Comparison of ENCODE assay signal across 11 cellular contexts in genomic region chr15:88630798-88631463, GRCh38. TPM values are rescaled to one million over a fixed set of nuclear protein-coding genes. Genes with fewer than 3 reads are reported as not detected.
DNase-seq lines count a peak whose midpoint lies in the region; ATAC-seq and TF ChIP-seq lines count a peak whose summit lies in the region.
"Had no signal": no experiment of that assay in that cellular context is flagged by ENCODE, and none has a peak within 500 bp of the region (broad histone marks: within the 10 kb centered on the region; RNA-seq: fewer than 3 reads in every experiment).

No MANE protein-coding gene starts in this region.

- no peaks in the 10 kb centered on the region for H3K9me3 ChIP-seq in BLaER1 treated with 17β-estradiol and CSF1 and Interleukin-3, amounts not matched to agents 10 nM and 100 nM (replicated peaks in 1 of 11)

- H3K4me1 ChIP-seq in BLaER1 treated with 17β-estradiol and CSF1 and Interleukin-3, amounts not matched to agents 10 nM and 100 nM, result peaks cover 31 to 99% (median 90%) of the 10 kb centered on the region in 10 experiments
- no peaks in the 10 kb centered on the region for H3K4me1 ChIP-seq in foreskin keratinocyte

- H3K4me2 ChIP-seq in BLaER1 treated with 17β-estradiol and CSF1 and Interleukin-3, amounts not matched to agents 10 nM and 100 nM, result peak overlapping the region in 4 of 11 experiments; percentile 72 to 78 (median 75); a peak in 10 of 22 replicates

- H3K4me1 Mint-ChIP-seq in IgD-negative memory B cell, result peaks cover 37 to 52% (median 46%) of the 10 kb centered on the region in 3 donors
- peaks cover 35% of the 10 kb centered on the region for H3K4me1 Mint-ChIP-seq in central memory CD8-positive, alpha-beta T cell

- H3K4me3 ChIP-seq in BLaER1 treated with 17β-estradiol and CSF1 and Interleukin-3, amounts not matched to agents 10 nM and 100 nM, result no peak overlapping the region

- ATAC-seq in central memory CD8-positive, alpha-beta T cell (replicated peaks; ENCODE audit: extremely low read depth, poor library complexity, severe bottlenecking), result no peak
- ATAC-seq in GM19324 (IDR thresholded peaks at IDR 0.05; ENCODE audit: low FRiP score, unreplicated experiment) (no peak), foreskin keratinocyte (no peak)

- H3K9me3 Mint-ChIP-seq in IgD-negative memory B cell, result peaks cover 0 to 2% (median 0%) of the 10 kb centered on the region in 3 donors
- no peaks in the 10 kb centered on the region for H3K9me3 Mint-ChIP-seq in central memory CD8-positive, alpha-beta T cell

- peak overlapping the region in 8 of 11 experiments; percentile 3 to 61 (median 38); a peak in 12 of 22 replicates for H3K27ac ChIP-seq in BLaER1 treated with 17β-estradiol and CSF1 and Interleukin-3, amounts not matched to agents 10 nM and 100 nM
- no peak overlapping the region for H3K27ac ChIP-seq in foreskin keratinocyte

- intact Hi-C loops in posterior vena cava (cut with DNase I), result no loop called here

- peaks cover 53 to 97% (median 87%) of the 10 kb centered on the region in 11 experiments for H3K36me3 ChIP-seq in BLaER1 treated with 17β-estradiol and CSF1 and Interleukin-3, amounts not matched to agents 10 nM and 100 nM

- H3K9ac ChIP-seq in BLaER1 treated with 17β-estradiol and CSF1 and Interleukin-3, amounts not matched to agents 10 nM and 100 nM, result peak overlapping the region in 3 of 11 experiments; percentile 8 to 31 (median 30); a peak in 4 of 22 replicates

- DNase-seq in central memory CD8-positive, alpha-beta T cell (ENCODE audit: low spot score in 2 of 2), result no peak
- DNase-seq in posterior vena cava (ENCODE audit: low spot score) (peak; percentile 31), foreskin keratinocyte (no peak), amniotic stem cell (lab: John Stamatoyannopoulos, UW) (no peak)
- DNase-seq in NK-92 treated with Interleukin-12 subunit alpha and Interleukin-12 subunit beta, amount 100 ng/mL, for 24 hours (lab: John Stamatoyannopoulos, UW), result no peak
- DNase-seq: activated gamma-delta T cell, midbrain, NCI-H1417 treated with DMSO at 0.1 percent for 48 hours had no signal

- peak overlapping the region; percentile 46 to 78 (median 69) for H3K27ac Mint-ChIP-seq in IgD-negative memory B cell
- peak overlapping the region; percentile 89 for H3K27ac Mint-ChIP-seq in central memory CD8-positive, alpha-beta T cell (ENCODE audit: low read depth)

- TF ChIP-seq CTCF in foreskin keratinocyte (conservative IDR thresholded peaks at IDR 0.05), result no peak

- peaks cover 17 to 91% (median 68%) of the 10 kb centered on the region in 11 experiments; a peak in 21 of 22 replicates for H4K20me1 ChIP-seq in BLaER1 treated with 17β-estradiol and CSF1 and Interleukin-3, amounts not matched to agents 10 nM and 100 nM

- H3K4me3 Mint-ChIP-seq in IgD-negative memory B cell, result peak overlapping the region in 2 of 4 donors; percentile 71 to 88
- peak overlapping the region; percentile 38 for H3K4me3 Mint-ChIP-seq in central memory CD8-positive, alpha-beta T cell

- H3K27me3 Mint-ChIP-seq in IgD-negative memory B cell, result peaks cover 2% of the 10 kb centered on the region
- no peaks in the 10 kb centered on the region for H3K27me3 Mint-ChIP-seq in central memory CD8-positive, alpha-beta T cell

- peaks cover 6% of the 10 kb centered on the region for H3K36me3 Mint-ChIP-seq in IgD-negative memory B cell
- H3K36me3 Mint-ChIP-seq in central memory CD8-positive, alpha-beta T cell (ENCODE audit: insufficient read depth), result peaks cover 9% of the 10 kb centered on the region

- H3K27me3 ChIP-seq in BLaER1 treated with 17β-estradiol and CSF1 and Interleukin-3, amounts not matched to agents 10 nM and 100 nM, result no peaks in the 10 kb centered on the region
- no peaks in the 10 kb centered on the region for H3K27me3 ChIP-seq in foreskin keratinocyte

RNA-seq across cellular contexts. Expression of gene ISG20, which starts 7.9 kb away (rescaled TPM):
- 760 TPM for polyA plus RNA-seq in IgD-negative memory B cell
- total RNA-seq in posterior vena cava, result 1 to 10 TPM; 6.9 to 7.4 TPM
- total RNA-seq in foreskin keratinocyte, result 8.3 and 15.2 TPM in 2 replicates
- 14.6 and 24.8 TPM in 2 replicates for polyA plus RNA-seq in foreskin keratinocyte

RNA-seq across cellular contexts. Expression of gene AEN, which starts 9.8 kb away (rescaled TPM):
- 40.8 TPM for polyA plus RNA-seq in IgD-negative memory B cell
- 10 to 100 TPM; 12.2 to 24.3 TPM for total RNA-seq in posterior vena cava
- 47.6 and 50.0 TPM in 2 replicates for total RNA-seq in foreskin keratinocyte
- polyA plus RNA-seq in foreskin keratinocyte, result 25.8 and 26.6 TPM in 2 replicates
